ENCODE assay signal across 13 cellular contexts in the genomic region with DNA sequence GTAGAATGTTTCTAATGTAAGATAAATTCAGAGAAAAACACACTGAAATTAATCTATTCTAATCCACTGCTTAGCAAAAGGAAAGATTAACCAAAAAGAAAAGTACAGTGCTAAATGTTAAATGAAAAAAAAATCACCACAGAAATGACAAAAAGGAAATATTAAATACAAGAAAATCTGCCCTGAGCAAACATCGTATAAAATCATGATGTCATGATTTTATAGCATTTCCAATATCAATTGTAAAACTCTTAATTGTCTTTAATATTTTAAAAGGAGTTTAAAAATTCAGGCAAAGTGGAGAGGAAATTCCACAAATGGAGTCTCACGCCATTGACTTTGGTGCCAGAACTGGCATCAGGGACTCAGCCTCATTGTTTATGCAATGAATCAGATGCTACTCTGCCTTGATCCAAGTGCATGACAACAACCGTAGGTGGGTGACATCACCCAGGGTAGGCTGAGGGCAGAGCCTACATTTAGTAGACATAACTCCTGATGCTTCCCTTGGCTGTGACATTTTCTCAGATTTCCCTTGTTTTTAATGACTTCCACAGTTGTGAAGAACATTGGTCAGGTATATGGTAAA.
DNase-seq lines count a peak whose midpoint lies in the region; TF ChIP-seq lines count a peak whose summit lies in the region.
"Had no signal": no experiment of that assay in that cellular context is flagged by ENCODE, and none has a peak within 500 bp of the region (broad histone marks: within the 10 kb centered on the region; RNA-seq: fewer than 3 reads in every experiment).

No MANE protein-coding gene starts in this region.

- no peak for TF ChIP-seq EP300 in esophagus muscularis mucosa (IDR thresholded peaks at IDR 0.05)

- H3K27ac Mint-ChIP-seq in HFFc6 = peak overlapping the region; percentile 59
- no peak overlapping the region for H3K27ac Mint-ChIP-seq in immature natural killer cell
- H3K27ac Mint-ChIP-seq: activated CD4-positive, alpha-beta memory T cell treated with anti-CD3 and anti-CD28 coated beads, Interleukin-2, amount 10 ng/mL, durations not matched to agents 7 days and 5 days had no signal

- no peaks in the 10 kb centered on the region for H3K36me3 Mint-ChIP-seq in HFFc6 (ENCODE audit: low read depth)
- H3K36me3 Mint-ChIP-seq in immature natural killer cell = no peaks in the 10 kb centered on the region

- DNase-seq in AG04449 (ENCODE audit: low read depth, low spot score) (peak; percentile 54), HFFc6 (peak; percentile 82), astrocyte of the spinal cord (ENCODE audit: low read depth, low spot score) (peak; percentile 73), glomerular visceral epithelial cell (ENCODE audit: extremely low spot score) (peak; percentile 71), immature natural killer cell (no peak), NCI-H510A (lab: John Stamatoyannopoulos, UW) (no peak), midbrain (lab: John Stamatoyannopoulos, UW) (no peak), esophagus muscularis mucosa (ENCODE audit: extremely low spot score) (no peak)
- DNase-seq: activated CD4-positive, alpha-beta memory T cell treated with anti-CD3 and anti-CD28 coated beads, Interleukin-2, amount 10 ng/mL, durations not matched to agents 7 days and 5 days; activated gamma-delta T cell treated with Interleukin-2 at 50 U/mL for 16 hours; DMS79 treated with DMSO at 0.1 percent for 48 hours; upper lobe of right lung had no signal

- CTCF ChIA-PET in AG04449 (lab: Yijun Ruan, JAX) = no interaction called here

- no peak overlapping the region for H3K27ac ChIP-seq in esophagus muscularis mucosa (replicated peaks in 1 of 4)
- H3K27ac ChIP-seq: KMS-11, upper lobe of right lung had no signal

- H3K4me3 Mint-ChIP-seq in HFFc6 (no peak overlapping the region), immature natural killer cell (no peak overlapping the region)
- H3K4me3 Mint-ChIP-seq: activated CD4-positive, alpha-beta memory T cell treated with anti-CD3 and anti-CD28 coated beads, Interleukin-2, amount 10 ng/mL, durations not matched to agents 7 days and 5 days had no signal

- no peaks in the 10 kb centered on the region for H3K27me3 ChIP-seq in esophagus muscularis mucosa
- H3K27me3 ChIP-seq: upper lobe of right lung had no signal

- no peak for TF ChIP-seq POLR2A in esophagus muscularis mucosa (IDR thresholded peaks at IDR 0.05; ENCODE audit: low read depth)

- POLR2A ChIA-PET in AG04449 (lab: Yijun Ruan, JAX) = no interaction called here

- H3K36me3 ChIP-seq in esophagus muscularis mucosa = no peaks in the 10 kb centered on the region
- H3K36me3 ChIP-seq: upper lobe of right lung had no signal

- in situ Hi-C loops in astrocyte of the spinal cord (cut with HindIII; ENCODE audit: low sequenced_read_pairs) = no loop called here

- H3K27me3 Mint-ChIP-seq in HFFc6 (ENCODE audit: insufficient read depth) = no peaks in the 10 kb centered on the region
- H3K27me3 Mint-ChIP-seq in immature natural killer cell (ENCODE audit: low read depth in 3 of 3) = peaks cover 0 to 3% (median 1%) of the 10 kb centered on the region in 3 donors
- H3K27me3 Mint-ChIP-seq: activated CD4-positive, alpha-beta memory T cell treated with anti-CD3 and anti-CD28 coated beads, Interleukin-2, amount 10 ng/mL, durations not matched to agents 7 days and 5 days had no signal

- H3K4me1 ChIP-seq in esophagus muscularis mucosa = no peaks in the 10 kb centered on the region
- H3K4me1 ChIP-seq: upper lobe of right lung had no signal

- peaks cover 57% of the 10 kb centered on the region for H3K4me1 Mint-ChIP-seq in HFFc6 (ENCODE audit: low read depth)
- H3K4me1 Mint-ChIP-seq in immature natural killer cell = no peaks in the 10 kb centered on the region
- H3K4me1 Mint-ChIP-seq: activated CD4-positive, alpha-beta memory T cell treated with anti-CD3 and anti-CD28 coated beads, Interleukin-2, amount 10 ng/mL, durations not matched to agents 7 days and 5 days had no signal

- H3K9me3 ChIP-seq in esophagus muscularis mucosa = no peaks in the 10 kb centered on the region
- H3K9me3 ChIP-seq: upper lobe of right lung had no signal

- intact Hi-C loops in esophagus muscularis mucosa (cut with DNase I) = no loop called here

- no peak overlapping the region for H3K4me3 ChIP-seq in AG04449 (ENCODE audit: low read depth, low read length)
- H3K4me3 ChIP-seq in astrocyte of the spinal cord (ENCODE audit: low read depth, low read length) = no peak overlapping the region
- no peak overlapping the region for H3K4me3 ChIP-seq in esophagus muscularis mucosa
- H3K4me3 ChIP-seq: upper lobe of right lung had no signal

- H3K9me3 Mint-ChIP-seq in HFFc6 (no peaks in the 10 kb centered on the region), immature natural killer cell (peaks cover 6 to 55% (median 11%) of the 10 kb centered on the region in 6 donors)

- WGBS in esophagus muscularis mucosa = 68% methylated on average over 3 of the region's 3 CpGs

- TF ChIP-seq CTCF in AG04449 (IDR thresholded peaks at IDR 0.05; ENCODE audit: insufficient read depth, low read length, missing control alignments) (no peak), HFFc6 (IDR thresholded peaks at IDR 0.05) (no peak), astrocyte of the spinal cord (IDR thresholded peaks at IDR 0.05; ENCODE audit: low read depth, low read length) (no peak), esophagus muscularis mucosa (IDR thresholded peaks at IDR 0.05) (no peak)

Comparison
In these comparisons a context has a peak if more than half of its experiments do, and no peak if none do; other contexts are left out.
1. DNase-seq: peak in AG04449 (single experiment), HFFc6 (single experiment), astrocyte of the spinal cord (single experiment) and glomerular visceral epithelial cell (single experiment); none in immature natural killer cell (0 of 3), NCI-H510A (single experiment), midbrain (single experiment) and esophagus muscularis mucosa (single experiment).